18 cellular contexts compared by ENCODE assay signal in genomic region chr22:39356464-39356863, GRCh38. TPM values are rescaled to one million over a fixed set of nuclear protein-coding genes. Genes with fewer than 3 reads are reported as not detected.
DNase-seq lines count a peak whose midpoint lies in the region; ATAC-seq and TF ChIP-seq lines count a peak whose summit lies in the region.
"Had no signal": no experiment of that assay in that cellular context is flagged by ENCODE, and none has a peak within 500 bp of the region (broad histone marks: within the 10 kb centered on the region; RNA-seq: fewer than 3 reads in every experiment).

No MANE protein-coding gene starts in this region.

- RAD21 ChIA-PET in HCT116 (lab: Charles Lee; ENCODE audit: low non-redundant PET in 1 of 2, low total read pairs in 2 of 2, uncharacterized antibody in 2 of 2, unreplicated experiment in 2 of 2): no interaction called here

- H3K36me3 ChIP-seq in HCT116 (ENCODE audit: control insufficient read depth in 1 of 2, insufficient read depth in 2 of 2, low read length in 2 of 2) (no peaks in the 10 kb centered on the region), upper lobe of left lung (peaks cover 0 to 3% (median 0%) of the 10 kb centered on the region in 4 donors)
- H3K36me3 ChIP-seq: left lung, thyroid gland had no signal

- POLR2A ChIA-PET in HCT116 (lab: Charles Lee): interaction anchor here (2.2 kb wide), 1 partner anchor 37 kb away, joined by 6 read pairs; the partner anchor contains the start of gene RPL3

- H3K9me2 ChIP-seq in HCT116 (ENCODE audit: insufficient read depth): no peaks in the 10 kb centered on the region

- H3K9me3 ChIP-seq in HCT116 (ENCODE audit: control insufficient read depth in 1 of 2, insufficient read depth in 1 of 2, low read depth in 1 of 2, low read length in 2 of 2): no peaks in the 10 kb centered on the region
- H3K9me3 ChIP-seq in upper lobe of left lung: no peaks in the 10 kb centered on the region
- H3K9me3 ChIP-seq: gastroesophageal sphincter, left lung, thyroid gland had no signal

- TF ChIP-seq POLR2A in HCT116 (IDR thresholded peaks at IDR 0.05; ENCODE audit: borderline replicate concordance, extremely low read depth, insufficient read depth, insufficient read length): no peak
- no peak for TF ChIP-seq POLR2A in upper lobe of left lung (IDR thresholded peaks at IDR 0.05)

- peaks cover 18 to 45% of the 10 kb centered on the region in 2 experiments for H3K4me1 ChIP-seq in HCT116 (ENCODE audit: control insufficient read depth in 1 of 2, insufficient read depth in 2 of 2, low read length in 2 of 2)
- no peaks in the 10 kb centered on the region for H3K4me1 ChIP-seq in upper lobe of left lung
- H3K4me1 ChIP-seq: left lung had no signal

- WGBS in upper lobe of left lung, 2 donors: 86 to 90% methylated on average over 5 of the region's 5 CpGs

- CTCF ChIA-PET in HCT116 (lab: Charles Lee): no interaction called here

- H3K27me3 ChIP-seq in HCT116 (ENCODE audit: insufficient read depth, low read length) (no peaks in the 10 kb centered on the region), dorsolateral prefrontal cortex (no peaks in the 10 kb centered on the region), upper lobe of left lung (no peaks in the 10 kb centered on the region)
- H3K27me3 ChIP-seq: gastroesophageal sphincter, left lung, thyroid gland had no signal

- TF ChIP-seq RAD21 in HCT116 (IDR thresholded peaks at IDR 0.05; ENCODE audit: low read depth): no peak

- no peak overlapping the region for H2AFZ ChIP-seq in HCT116 (ENCODE audit: low read depth, low read length, poor library complexity, severe bottlenecking)

- no peaks in the 10 kb centered on the region for H3K79me2 ChIP-seq in HCT116 (ENCODE audit: insufficient read depth, low read length)

- no peak for ATAC-seq in HCT116
- ATAC-seq in upper lobe of left lung (ENCODE audit: low FRiP score in 2 of 2): no peak
- ATAC-seq in HG03469 (IDR thresholded peaks at IDR 0.05; ENCODE audit: unreplicated experiment): no peak
- ATAC-seq: gastroesophageal sphincter; left lung; stimulated activated memory B cell treated with anti-CD40 and anti-IgM and Interleukin-4, amounts not matched to agents 10 μg/mL and 1 μg/mL and 100 μg/mL, for 72 hours had no signal

- no peak overlapping the region for H3K9ac ChIP-seq in HCT116 (ENCODE audit: low read length)

- DNase-seq in HCT116 (ENCODE audit: low read depth, low spot score) (no peak), NCI-H446 (lab: John Stamatoyannopoulos, UW) (peak; percentile 87 to 90), dorsolateral prefrontal cortex (peak in 8 of 10 donors; percentile 32 to 92 (median 66)), occipital lobe (lab: John Stamatoyannopoulos, UW) (peak; percentile 40), NOMO-1 treated with dmso at 0.1 percent for 144 hours (lab: John Stamatoyannopoulos, UW; ENCODE audit: unreplicated experiment) (no peak), upper lobe of left lung (no peak), NCI-H2227 (lab: John Stamatoyannopoulos, UW; ENCODE audit: unreplicated experiment) (no peak)
- DNase-seq: activated CD4-positive, alpha-beta T cell treated with anti-CD3 and anti-CD28 coated beads, Interleukin-2, amount 10 ng/mL, durations not matched to agents 24 days and 14 days; activated naive CD4-positive, alpha-beta T cell treated with anti-CD3 and anti-CD28 coated beads for 36 hours; activated T-cell treated with anti-CD3 and anti-CD28 coated beads for 4 hours; left lung; naive B cell; NCI-H1417 treated with DMSO at 0.1 percent for 48 hours; thyroid gland had no signal

- H3K27ac ChIP-seq in HCT116 (ENCODE audit: low read depth, low read length) (no peak overlapping the region), dorsolateral prefrontal cortex (peak overlapping the region in 23 of 59 donors; percentile 3 to 90 (median 47)), upper lobe of left lung (no peak overlapping the region)
- H3K27ac ChIP-seq: coronary artery, gastroesophageal sphincter, left lung, thyroid gland had no signal

- no peak for TF ChIP-seq CTCF in HCT116 (IDR thresholded peaks at IDR 0.05 in 2 of 3, conservative IDR thresholded peaks at IDR 0.05 in 1 of 3; ENCODE audit: borderline replicate concordance in 1 of 3, insufficient read depth in 1 of 3, low read depth in 2 of 3, low read length in 2 of 3)
- TF ChIP-seq CTCF in dorsolateral prefrontal cortex (IDR thresholded peaks at IDR 0.05 in 54 of 56, conservative IDR thresholded peaks at IDR 0.05 in 2 of 56; ENCODE audit: low read depth in 1 of 56, partially characterized antibody in 56 of 56): no peak
- TF ChIP-seq CTCF in upper lobe of left lung (IDR thresholded peaks at IDR 0.05): no peak

- BruUV-seq in HCT116 (replicated peaks; lab: Mats Ljungman, UMichigan): no TSS peak

- H4K20me1 ChIP-seq in HCT116 (ENCODE audit: insufficient read depth): no peaks in the 10 kb centered on the region

- no peak for TF ChIP-seq EP300 in upper lobe of left lung (IDR thresholded peaks at IDR 0.05)

- intact Hi-C loops in HCT116 (cut with micrococcal nuclease): no loop called here
- intact Hi-C loops in dorsolateral prefrontal cortex (cut with DNase I): no loop called here

- H3K4me3 ChIP-seq in HCT116 (replicated peaks in 1 of 2; ENCODE audit: low read depth in 1 of 2, low read length in 2 of 2) (no peak overlapping the region), dorsolateral prefrontal cortex (no peak overlapping the region), upper lobe of left lung (no peak overlapping the region)
- H3K4me3 ChIP-seq: coronary artery, gastroesophageal sphincter, left lung, thyroid gland had no signal

- peak overlapping the region; percentile 21; the same call in 1 of the 2 replicates for H3K4me2 ChIP-seq in HCT116 (ENCODE audit: low read length)

TF ChIP-seq in HCT116, 20 proteins besides CTCF, POLR2A, EP300 and RAD21:
- TF ChIP-seq, protein P1, sequence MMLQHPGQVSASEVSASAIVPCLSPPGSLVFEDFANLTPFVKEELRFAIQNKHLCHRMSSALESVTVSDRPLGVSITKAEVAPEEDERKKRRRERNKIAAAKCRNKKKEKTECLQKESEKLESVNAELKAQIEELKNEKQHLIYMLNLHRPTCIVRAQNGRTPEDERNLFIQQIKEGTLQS (IDR thresholded peaks at IDR 0.05): no peak
- TF ChIP-seq EZH2 (IDR thresholded peaks at IDR 0.05) (no peak), REST (IDR thresholded peaks at IDR 0.05; ENCODE audit: low read depth) (no peak), CEBPB (IDR thresholded peaks at IDR 0.05; ENCODE audit: low read depth) (no peak), JUND (IDR thresholded peaks at IDR 0.05) (no peak), SP1 (IDR thresholded peaks at IDR 0.05; ENCODE audit: low read depth) (no peak)

RNA-seq across cellular contexts. Expression of gene SYNGR1, which starts 6.7 kb away (rescaled TPM):
- 20.7 TPM for total RNA-seq in HCT116 (2021; ENCODE audit: unreplicated experiment)
- polyA plus RNA-seq in HCT116 (2012): 31.1 and 42.6 TPM in 2 replicates
- total RNA-seq in dorsolateral prefrontal cortex: 100 to 1,000 TPM; 108 to 421 (median 288) TPM
- 63.9 TPM for total RNA-seq in occipital lobe
- 10 to 100 TPM in 1 of 6 donors, 1 to 10 TPM in 5; 2.0 to 14.6 (median 5.3) TPM for total RNA-seq in upper lobe of left lung
- total RNA-seq: activated CD4-positive, alpha-beta T cell treated with anti-CD3 and anti-CD28 coated beads, Interleukin-2, amount 10 ng/mL, durations not matched to agents 24 days and 14 days had no signal

RNA-seq across cellular contexts. Expression of gene RPL3, which starts 37.0 kb away (rescaled TPM):
- total RNA-seq in HCT116 (2021; ENCODE audit: unreplicated experiment) (2,966 TPM), dorsolateral prefrontal cortex (100 to 1,000 TPM; 562 to 963 (median 699) TPM), occipital lobe (1,406 TPM), upper lobe of left lung (1,000 to 10,000 TPM; 1,194 to 1,833 (median 1,624) TPM)
- polyA plus RNA-seq in HCT116 (2012): 4,751 and 5,637 TPM in 2 replicates

RNA-seq across cellular contexts. Expression of gene TAB1, which starts 43.1 kb away (rescaled TPM):
- total RNA-seq in HCT116 (2021; ENCODE audit: unreplicated experiment) (25.4 TPM), dorsolateral prefrontal cortex (10 to 100 TPM; 25.2 to 75.7 (median 46.7) TPM), occipital lobe (15.4 TPM), upper lobe of left lung (10 to 100 TPM; 15.4 to 34.6 (median 25.9) TPM)
- 16.6 and 17.3 TPM in 2 replicates for polyA plus RNA-seq in HCT116 (2012)

Comparison
In these comparisons a context has a peak if more than half of its experiments do, and no peak if none do; other contexts are left out.
1. DNase-seq: peak in NCI-H446 (2 of 2), dorsolateral prefrontal cortex (8 of 10) and occipital lobe (single experiment); none in HCT116 (single experiment), NOMO-1 treated with dmso at 0.1 percent for 144 hours (single experiment), upper lobe of left lung (0 of 2) and NCI-H2227 (single experiment).